In genomic region chr9:93669116-93669957, GRCh38 we compare ENCODE assay signal across 11 cellular contexts.
DNase-seq lines count a peak whose midpoint lies in the region; ATAC-seq and TF ChIP-seq lines count a peak whose summit lies in the region.
"Had no signal": no experiment of that assay in that cellular context is flagged by ENCODE, and none has a peak within 500 bp of the region (broad histone marks: within the 10 kb centered on the region; RNA-seq: fewer than 3 reads in every experiment).

No MANE protein-coding gene starts in this region.

- H3K27me3 ChIP-seq in mesenchymal stem cell (ENCODE audit: control insufficient read depth in 1 of 2, insufficient read depth in 1 of 2, low read length in 2 of 2) (no peaks in the 10 kb centered on the region), upper lobe of right lung (no peaks in the 10 kb centered on the region)
- H3K27me3 ChIP-seq: BLaER1 had no signal

- peak overlapping the region in 3 of 5 experiments; percentile 0 to 76 (median 62) for H3K27ac Mint-ChIP-seq in brain

- BruUV-seq in OCI-LY7 (replicated peaks; lab: Mats Ljungman, UMichigan), result no TSS peak

- no peaks in the 10 kb centered on the region for H3K9me3 ChIP-seq in mesenchymal stem cell (ENCODE audit: control insufficient read depth, low read length)
- H3K9me3 ChIP-seq in upper lobe of right lung, result no peaks in the 10 kb centered on the region
- H3K9me3 ChIP-seq in OCI-LY7 (ENCODE audit: low read length), result no peaks in the 10 kb centered on the region
- H3K9me3 ChIP-seq: BLaER1 had no signal

- intact Hi-C loops in Right ventricle myocardium inferior (cut with DNase I), result no loop called here
- intact Hi-C loops in left cardiac atrium (cut with DNase I), result no loop called here
- intact Hi-C loops in upper lobe of right lung (cut with DNase I), result no loop called here
- intact Hi-C loops in OCI-LY7 (cut with micrococcal nuclease; ENCODE audit: unreplicated experiment), result no loop called here

- H3K4me3 Mint-ChIP-seq in brain, result no peak overlapping the region

- H3K79me2 ChIP-seq in OCI-LY7 (ENCODE audit: insufficient read depth, low read depth, low read length), result no peaks in the 10 kb centered on the region

- no peak overlapping the region for H2AK5ac ChIP-seq in mesenchymal stem cell (ENCODE audit: low read length, severe bottlenecking)

- H3K9me2 ChIP-seq in OCI-LY7 (ENCODE audit: insufficient read depth, low read length), result no peaks in the 10 kb centered on the region

- H3K23ac ChIP-seq in mesenchymal stem cell (ENCODE audit: low read length in 2 of 2), result no peak overlapping the region

- no peaks in the 10 kb centered on the region for H3K9me3 Mint-ChIP-seq in brain

- H3K9ac ChIP-seq in mesenchymal stem cell (ENCODE audit: low read length), result no peak overlapping the region
- H3K9ac ChIP-seq: BLaER1 had no signal

- H3K27ac ChIP-seq in mesenchymal stem cell (ENCODE audit: low read length, poor library complexity, severe bottlenecking), result no peak overlapping the region
- H3K27ac ChIP-seq in upper lobe of right lung, result no peak overlapping the region
- H3K27ac ChIP-seq in OCI-LY7 (ENCODE audit: low read depth, low read length, poor library complexity, severe bottlenecking), result no peak overlapping the region
- H3K27ac ChIP-seq: BLaER1 had no signal

- H3K4me3 ChIP-seq in mesenchymal stem cell (ENCODE audit: insufficient read depth in 1 of 2, low read depth in 1 of 2, low read length in 2 of 2), result no peak overlapping the region
- no peak overlapping the region for H3K4me3 ChIP-seq in upper lobe of right lung
- no peak overlapping the region for H3K4me3 ChIP-seq in OCI-LY7 (ENCODE audit: low read depth, low read length, poor library complexity, severe bottlenecking)
- H3K4me3 ChIP-seq: BLaER1 had no signal

- H2BK15ac ChIP-seq in mesenchymal stem cell (ENCODE audit: low read depth, poor library complexity, severe bottlenecking), result no peak overlapping the region

- no peak overlapping the region for H2BK12ac ChIP-seq in mesenchymal stem cell (ENCODE audit: low read length in 2 of 2)

- no peak overlapping the region for H3K18ac ChIP-seq in mesenchymal stem cell (ENCODE audit: low read depth in 1 of 2, low read length in 2 of 2)

- no peak for ATAC-seq in Right ventricle myocardium inferior
- no peak for ATAC-seq in left cardiac atrium
- ATAC-seq in upper lobe of right lung, result peak; percentile 5
- no peak for ATAC-seq in GM19023 (IDR thresholded peaks at IDR 0.05; ENCODE audit: unreplicated experiment)

- H2BK5ac ChIP-seq in mesenchymal stem cell (ENCODE audit: low read depth, low read length, poor library complexity, severe bottlenecking), result no peak overlapping the region

- H4K20me1 ChIP-seq in OCI-LY7 (ENCODE audit: insufficient read depth, low read length), result no peaks in the 10 kb centered on the region

- H3K4me1 Mint-ChIP-seq in brain, result peaks cover 5% of the 10 kb centered on the region

- H3K79me1 ChIP-seq in mesenchymal stem cell (replicated peaks; ENCODE audit: low read length, poor library complexity, severe bottlenecking), result no peaks in the 10 kb centered on the region

- H3K4me2 ChIP-seq in mesenchymal stem cell (ENCODE audit: low read length, poor library complexity, severe bottlenecking) (no peak overlapping the region), OCI-LY7 (ENCODE audit: low read length) (no peak overlapping the region)
- H3K4me2 ChIP-seq: BLaER1 had no signal

- peaks cover 2% of the 10 kb centered on the region for H3K4me1 ChIP-seq in mesenchymal stem cell (ENCODE audit: control insufficient read depth, insufficient read depth, low read depth, low read length)
- H3K4me1 ChIP-seq in upper lobe of right lung, result no peaks in the 10 kb centered on the region
- no peaks in the 10 kb centered on the region for H3K4me1 ChIP-seq in OCI-LY7 (ENCODE audit: insufficient read depth, low read length, poor library complexity, severe bottlenecking)

- H3K14ac ChIP-seq in mesenchymal stem cell (ENCODE audit: low read length in 2 of 2), result peak overlapping the region in 1 of 2 experiments; percentile 44

- H2BK120ac ChIP-seq in mesenchymal stem cell (ENCODE audit: low read depth, low read length), result no peak overlapping the region

- TF ChIP-seq CTCF in brain (conservative IDR thresholded peaks at IDR 0.05) (no peak), upper lobe of right lung (IDR thresholded peaks at IDR 0.05) (no peak), OCI-LY7 (conservative IDR thresholded peaks at IDR 0.05; ENCODE audit: low read length) (no peak)

- peaks cover 17 to 63% of the 10 kb centered on the region in 2 experiments for H3K36me3 ChIP-seq in mesenchymal stem cell (ENCODE audit: control insufficient read depth in 1 of 2, insufficient read depth in 2 of 2, low read depth in 1 of 2, low read length in 2 of 2)
- H3K36me3 ChIP-seq in upper lobe of right lung, result peaks cover 33% of the 10 kb centered on the region
- 0 out of 2 replicates have a peak, but pooled peaks cover 4% of the 10 kb centered on the region for H3K36me3 ChIP-seq in OCI-LY7 (ENCODE audit: insufficient read depth, low read length)

- H4K8ac ChIP-seq in mesenchymal stem cell (ENCODE audit: low read length), result peak overlapping the region; percentile 28

- no peak overlapping the region for H3K4ac ChIP-seq in mesenchymal stem cell (ENCODE audit: low read depth in 1 of 2, low read length in 2 of 2)

- H3K27me3 Mint-ChIP-seq in brain, result no peaks in the 10 kb centered on the region

- peaks cover 5% of the 10 kb centered on the region for H3K36me3 Mint-ChIP-seq in brain

- peak overlapping the region; percentile 46 for H4K91ac ChIP-seq in mesenchymal stem cell (ENCODE audit: low read length)

- 93% methylated on average over 14 of the region's 15 CpGs for WGBS in mesenchymal stem cell

- DNase-seq in Right ventricle myocardium inferior (ENCODE audit: missing footprints) (peak; percentile 35), left cardiac atrium (no peak), mesenchymal stem cell (peak; percentile 24), upper lobe of right lung (peak; percentile 59), HUDEP-2 (lab: John Stamatoyannopoulos, UW; ENCODE audit: unreplicated experiment in 76 of 76) (no peak), OCI-LY7 (ENCODE audit: low spot score) (no peak)
- DNase-seq: KBM-7, NCI-H2029 treated with DMSO at 0.1 percent for 48 hours had no signal

- POLR2A ChIA-PET in OCI-LY7 (lab: Charles Lee), result no interaction called here

- no peak overlapping the region for H2AFZ ChIP-seq in mesenchymal stem cell (ENCODE audit: low read depth, low read length)
- H2AFZ ChIP-seq in OCI-LY7 (ENCODE audit: low read length), result no peak overlapping the region

- CTCF ChIA-PET in OCI-LY7 (lab: Charles Lee; ENCODE audit: unreplicated experiment), result no interaction called here

Comparison
In these comparisons a context has a peak if more than half of its experiments do, and no peak if none do; other contexts are left out.
1. DNase-seq: peak in Right ventricle myocardium inferior (single experiment), mesenchymal stem cell (single experiment) and upper lobe of right lung (single experiment); none in left cardiac atrium (single experiment), HUDEP-2 (0 of 76) and OCI-LY7 (single experiment).